14 cellular contexts compared by ENCODE assay signal in genomic region chr9:2722715-2723114, GRCh38. TPM values are rescaled to one million over a fixed set of nuclear protein-coding genes. Genes with fewer than 3 reads are reported as not detected.
DNase-seq lines count a peak whose midpoint lies in the region; ATAC-seq and TF ChIP-seq lines count a peak whose summit lies in the region.
"Had no signal": no experiment of that assay in that cellular context is flagged by ENCODE, and none has a peak within 500 bp of the region (broad histone marks: within the 10 kb centered on the region; RNA-seq: fewer than 3 reads in every experiment).

No MANE protein-coding gene starts in this region.

- H3K36me3 ChIP-seq in Caco-2 (ENCODE audit: control insufficient read depth, insufficient read depth, low read length) = no peaks in the 10 kb centered on the region
- H3K36me3 ChIP-seq in aorta (ENCODE audit: control insufficient read depth in 1 of 2, insufficient read depth in 2 of 2, low read length in 1 of 2) = no peaks in the 10 kb centered on the region
- H3K36me3 ChIP-seq: thoracic aorta had no signal

- ATAC-seq in aorta (ENCODE audit: low FRiP score) (no peak), GM21717 (IDR thresholded peaks at IDR 0.05; ENCODE audit: unreplicated experiment) (no peak)
- ATAC-seq: activated naive CD8-positive, alpha-beta T cell treated with anti-CD3 and anti-CD28 coated beads, Interleukin-2, amount 50 U/mL, for 24 hours had no signal

- peak; percentile 62 for DNase-seq in AG08396 (ENCODE audit: low spot score)
- peak; percentile 55 for DNase-seq in HK-2 (ENCODE audit: unreplicated experiment)
- peak; percentile 11 for DNase-seq in activated CD4-positive, alpha-beta memory T cell treated with anti-CD3 and anti-CD28 coated beads for 36 hours
- DNase-seq in iPS-NIHi11 (ENCODE audit: low spot score) = peak; percentile 17
- DNase-seq in Caco-2 = no peak
- DNase-seq in NK-92 treated with Interleukin-12 subunit alpha and Interleukin-12 subunit beta, amount 100 ng/mL, for 24 hours (lab: John Stamatoyannopoulos, UW) = no peak
- no peak for DNase-seq in aorta
- DNase-seq: activated naive CD8-positive, alpha-beta T cell treated with anti-CD3 and anti-CD28 coated beads, Interleukin-2, amount 50 U/mL, for 24 hours; NCI-H748 treated with DMSO at 0.1 percent for 48 hours had no signal

- BruUV-seq in Caco-2 (replicated peaks; lab: Mats Ljungman, UMichigan) = no TSS peak

- H3K27me3 ChIP-seq in Caco-2 (replicated peaks; ENCODE audit: control insufficient read depth, insufficient read depth, low read length) (no peaks in the 10 kb centered on the region), aorta (ENCODE audit: control insufficient read depth in 1 of 2, insufficient read depth in 2 of 2, low read length in 1 of 2) (no peaks in the 10 kb centered on the region)
- H3K27me3 ChIP-seq: esophagus muscularis mucosa had no signal

- no peaks in the 10 kb centered on the region for H3K9me3 Mint-ChIP-seq in activated CD4-positive, alpha-beta memory T cell treated with anti-CD3 and anti-CD28 coated beads for 36 hours
- H3K9me3 Mint-ChIP-seq in Caco-2 (ENCODE audit: unreplicated experiment) = no peaks in the 10 kb centered on the region

- peaks cover 6% of the 10 kb centered on the region for H3K36me3 Mint-ChIP-seq in activated CD4-positive, alpha-beta memory T cell treated with anti-CD3 and anti-CD28 coated beads for 36 hours
- H3K36me3 Mint-ChIP-seq in Caco-2 (ENCODE audit: insufficient read depth, unreplicated experiment) = no peaks in the 10 kb centered on the region

- no peak overlapping the region for H3K27ac ChIP-seq in aorta (ENCODE audit: low read depth in 1 of 2, low read length in 2 of 2)
- H3K27ac ChIP-seq: esophagus muscularis mucosa, thoracic aorta, VCaP had no signal

- H3K27ac Mint-ChIP-seq in activated CD4-positive, alpha-beta memory T cell treated with anti-CD3 and anti-CD28 coated beads for 36 hours = no peak overlapping the region
- no peak overlapping the region for H3K27ac Mint-ChIP-seq in Caco-2 (ENCODE audit: unreplicated experiment)
- H3K27ac Mint-ChIP-seq: activated naive CD8-positive, alpha-beta T cell treated with anti-CD3 and anti-CD28 coated beads, Interleukin-2, amount 50 U/mL, for 24 hours had no signal

- no peak for TF ChIP-seq CTCF in Caco-2 (IDR thresholded peaks at IDR 0.05; ENCODE audit: insufficient read depth in 1 of 2, low read depth in 1 of 2, low read length in 1 of 2, severe bottlenecking in 1 of 2, unreplicated experiment in 1 of 2)

- H3K9me3 ChIP-seq in Caco-2 = no peaks in the 10 kb centered on the region
- no peaks in the 10 kb centered on the region for H3K9me3 ChIP-seq in aorta (ENCODE audit: control insufficient read depth, low read length)
- H3K9me3 ChIP-seq: esophagus muscularis mucosa, thoracic aorta had no signal

- H3K27me3 Mint-ChIP-seq in activated CD4-positive, alpha-beta memory T cell treated with anti-CD3 and anti-CD28 coated beads for 36 hours = no peaks in the 10 kb centered on the region
- no peaks in the 10 kb centered on the region for H3K27me3 Mint-ChIP-seq in Caco-2 (ENCODE audit: insufficient read depth, unreplicated experiment)
- H3K27me3 Mint-ChIP-seq: activated naive CD8-positive, alpha-beta T cell treated with anti-CD3 and anti-CD28 coated beads, Interleukin-2, amount 50 U/mL, for 24 hours had no signal

- WGBS in aorta, 2 donors = 48 to 62% methylated on average over 2 of the region's 2 CpGs

- H3K4me3 Mint-ChIP-seq in activated CD4-positive, alpha-beta memory T cell treated with anti-CD3 and anti-CD28 coated beads for 36 hours = no peak overlapping the region
- H3K4me3 Mint-ChIP-seq in Caco-2 (ENCODE audit: unreplicated experiment) = no peak overlapping the region
- H3K4me3 Mint-ChIP-seq: activated naive CD8-positive, alpha-beta T cell treated with anti-CD3 and anti-CD28 coated beads, Interleukin-2, amount 50 U/mL, for 24 hours had no signal

- CTCF ChIA-PET in activated CD4-positive, alpha-beta memory T cell treated with anti-CD3 and anti-CD28 coated beads for 36 hours (lab: Charles Lee) = interaction anchor here (0.7 kb wide), 1 partner anchor 590 kb away, joined by 3 read pairs; no protein-coding TSS in a partner anchor
- CTCF ChIA-PET in Caco-2 (lab: Charles Lee) = no interaction called here

- H3K4me1 Mint-ChIP-seq in activated CD4-positive, alpha-beta memory T cell treated with anti-CD3 and anti-CD28 coated beads for 36 hours (ENCODE audit: low read depth) = no peaks in the 10 kb centered on the region
- peaks cover 5% of the 10 kb centered on the region for H3K4me1 Mint-ChIP-seq in Caco-2 (ENCODE audit: low read depth, unreplicated experiment)
- H3K4me1 Mint-ChIP-seq: activated naive CD8-positive, alpha-beta T cell treated with anti-CD3 and anti-CD28 coated beads, Interleukin-2, amount 50 U/mL, for 24 hours had no signal

- intact Hi-C loops in activated CD4-positive, alpha-beta memory T cell treated with anti-CD3 and anti-CD28 coated beads for 36 hours (cut with micrococcal nuclease) = loop anchor here (10.0 kb wide), 1 partner anchor 98 kb away; the partner anchor contains the start of gene VLDLR
- intact Hi-C loops in Caco-2 (cut with micrococcal nuclease; ENCODE audit: unreplicated experiment) = loop anchor here (5.0 kb wide), 1 partner anchor 45 kb away; no protein-coding TSS in a partner anchor
- intact Hi-C loops in aorta (cut with DNase I) = loop anchor here in 1 of 2 donors (10.0 kb wide), 1 partner anchor 588 kb away; no protein-coding TSS in a partner anchor

- POLR2A ChIA-PET in activated CD4-positive, alpha-beta memory T cell treated with anti-CD3 and anti-CD28 coated beads for 36 hours (lab: Charles Lee) = no interaction called here
- POLR2A ChIA-PET in Caco-2 (lab: Charles Lee) = no interaction called here

- H3K4me1 ChIP-seq in Caco-2 (peaks cover 26% of the 10 kb centered on the region), aorta (ENCODE audit: control insufficient read depth in 1 of 2, insufficient read depth in 2 of 2, low read length in 2 of 2) (peaks cover 0 to 3% of the 10 kb centered on the region in 2 donors)

- H3K4me3 ChIP-seq in Caco-2 (ENCODE audit: low read depth, low read length) (no peak overlapping the region), aorta (ENCODE audit: low read length in 2 of 2) (no peak overlapping the region)
- H3K4me3 ChIP-seq: esophagus muscularis mucosa, thoracic aorta had no signal

RNA-seq across cellular contexts. Expression of gene KCNV2, which starts 5.4 kb away (rescaled TPM):
- total RNA-seq in activated CD4-positive, alpha-beta memory T cell treated with anti-CD3 and anti-CD28 coated beads for 36 hours = not detected
- total RNA-seq in Caco-2 (2022) = not detected in 2 replicates
- total RNA-seq in aorta = not detected
- not detected for polyA plus RNA-seq in aorta
- total RNA-seq: esophagus muscularis mucosa, mucosa of gallbladder, thoracic aorta had no signal

Comparison
In these comparisons a context has a peak if more than half of its experiments do, and no peak if none do; other contexts are left out.
1. DNase-seq: peak in AG08396 (single experiment), HK-2 (single experiment), activated CD4-positive, alpha-beta memory T cell treated with anti-CD3 and anti-CD28 coated beads for 36 hours (single experiment) and iPS-NIHi11 (single experiment); none in Caco-2 (0 of 2), NK-92 treated with Interleukin-12 subunit alpha and Interleukin-12 subunit beta, amount 100 ng/mL, for 24 hours (single experiment) and aorta (0 of 2).